Comparison of ENCODE assay signal across 11 cellular contexts in genomic region chr12:46224401-46224800, GRCh38. TPM values are rescaled to one million over a fixed set of nuclear protein-coding genes. Genes with fewer than 3 reads are reported as not detected.
DNase-seq lines count a peak whose midpoint lies in the region; ATAC-seq and TF ChIP-seq lines count a peak whose summit lies in the region.
"Had no signal": no experiment of that assay in that cellular context is flagged by ENCODE, and none has a peak within 500 bp of the region (broad histone marks: within the 10 kb centered on the region; RNA-seq: fewer than 3 reads in every experiment).

No MANE protein-coding gene starts in this region.

- H3K27ac Mint-ChIP-seq in stimulated activated naive CD8-positive, alpha-beta T cell treated with anti-CD3 and anti-CD28 coated beads, Interleukin-15, Interleukin-2, amounts not matched to agents 100 ng/mL and 50 ng/mL, for 24 hours: peak overlapping the region; percentile 81
- H3K27ac Mint-ChIP-seq in effector memory CD8-positive, alpha-beta T cell: peak overlapping the region; percentile 96 to 100
- H3K27ac Mint-ChIP-seq: CD14-positive monocyte had no signal

- H3K36me3 Mint-ChIP-seq in stimulated activated naive CD8-positive, alpha-beta T cell treated with anti-CD3 and anti-CD28 coated beads, Interleukin-15, Interleukin-2, amounts not matched to agents 100 ng/mL and 50 ng/mL, for 24 hours (ENCODE audit: low read depth): peaks cover 100% of the 10 kb centered on the region
- H3K36me3 Mint-ChIP-seq in effector memory CD8-positive, alpha-beta T cell (ENCODE audit: insufficient read depth): peaks cover 78% of the 10 kb centered on the region

- no peak overlapping the region for H3K4me3 ChIP-seq in A673 (ENCODE audit: low read depth, low read length, poor library complexity, severe bottlenecking)
- H3K4me3 ChIP-seq: K562 had no signal

- H3K9me3 Mint-ChIP-seq in stimulated activated naive CD8-positive, alpha-beta T cell treated with anti-CD3 and anti-CD28 coated beads, Interleukin-15, Interleukin-2, amounts not matched to agents 100 ng/mL and 50 ng/mL, for 24 hours: no peaks in the 10 kb centered on the region
- no peaks in the 10 kb centered on the region for H3K9me3 Mint-ChIP-seq in effector memory CD8-positive, alpha-beta T cell
- H3K9me3 Mint-ChIP-seq: CD14-positive monocyte had no signal

- H3K36me3 ChIP-seq in A673 (ENCODE audit: insufficient read depth, low read length, poor library complexity, severe bottlenecking): no peaks in the 10 kb centered on the region

- CTCF ChIA-PET in A673 (lab: Charles Lee): no interaction called here

- BruUV-seq in A673 (replicated peaks; lab: Mats Ljungman, UMichigan): no TSS peak

- H3K27me3 Mint-ChIP-seq in stimulated activated naive CD8-positive, alpha-beta T cell treated with anti-CD3 and anti-CD28 coated beads, Interleukin-15, Interleukin-2, amounts not matched to agents 100 ng/mL and 50 ng/mL, for 24 hours: no peaks in the 10 kb centered on the region
- H3K27me3 Mint-ChIP-seq in effector memory CD8-positive, alpha-beta T cell: no peaks in the 10 kb centered on the region

- POLR2A ChIA-PET in A673 (lab: Charles Lee; ENCODE audit: low non-redundant PET): no interaction called here

- DNase-seq in stimulated activated naive CD8-positive, alpha-beta T cell treated with anti-CD3 and anti-CD28 coated beads, Interleukin-15, Interleukin-2, amounts not matched to agents 100 U/mL and 50 U/mL, for 24 hours: no peak
- DNase-seq in effector memory CD8-positive, alpha-beta T cell: no peak
- DNase-seq in mucosa of gallbladder (ENCODE audit: low spot score): peak; percentile 42
- DNase-seq in A673 (ENCODE audit: low spot score): no peak
- no peak for DNase-seq in MV-4-11 (lab: John Stamatoyannopoulos, UW)
- DNase-seq: cortex of kidney had no signal

- no peak for ATAC-seq in stimulated activated naive CD8-positive, alpha-beta T cell treated with anti-CD3 and anti-CD28 coated beads, Interleukin-15, Interleukin-2, amounts not matched to agents 100 U/mL and 50 U/mL, for 24 hours
- ATAC-seq in effector memory CD8-positive, alpha-beta T cell (replicated peaks): no peak
- ATAC-seq in HG02840 (IDR thresholded peaks at IDR 0.05; ENCODE audit: low FRiP score, unreplicated experiment): no peak
- no peak for ATAC-seq in GM18909 (IDR thresholded peaks at IDR 0.05; ENCODE audit: poor library complexity, unreplicated experiment)
- ATAC-seq: K562 had no signal

- no peaks in the 10 kb centered on the region for H3K9me3 ChIP-seq in A673 (ENCODE audit: low read depth, low read length, poor library complexity, severe bottlenecking)

- H3K4me3 Mint-ChIP-seq in stimulated activated naive CD8-positive, alpha-beta T cell treated with anti-CD3 and anti-CD28 coated beads, Interleukin-15, Interleukin-2, amounts not matched to agents 100 ng/mL and 50 ng/mL, for 24 hours: no peak overlapping the region
- H3K4me3 Mint-ChIP-seq in effector memory CD8-positive, alpha-beta T cell: peak overlapping the region in 1 of 2 donors; percentile 29
- H3K4me3 Mint-ChIP-seq: CD14-positive monocyte had no signal

- no peak for TF ChIP-seq CTCF in A673 (conservative IDR thresholded peaks at IDR 0.05; ENCODE audit: low read depth, low read length)

- H3K4me1 Mint-ChIP-seq in stimulated activated naive CD8-positive, alpha-beta T cell treated with anti-CD3 and anti-CD28 coated beads, Interleukin-15, Interleukin-2, amounts not matched to agents 100 ng/mL and 50 ng/mL, for 24 hours (ENCODE audit: low read depth): peaks cover 93% of the 10 kb centered on the region
- H3K4me1 Mint-ChIP-seq in effector memory CD8-positive, alpha-beta T cell (ENCODE audit: low read depth in 2 of 2): peaks cover 47 to 75% of the 10 kb centered on the region in 2 donors

- H3K27ac ChIP-seq in A673 (ENCODE audit: low read depth, low read length, poor library complexity, severe bottlenecking): no peak overlapping the region

- H3K4me1 ChIP-seq in A673 (ENCODE audit: insufficient read depth, low read length, poor library complexity, severe bottlenecking): peaks cover 8% of the 10 kb centered on the region

- intact Hi-C loops in A673 (cut with micrococcal nuclease; ENCODE audit: unreplicated experiment): no loop called here

- no peaks in the 10 kb centered on the region for H3K27me3 ChIP-seq in A673 (replicated peaks; ENCODE audit: insufficient read depth, low read depth, low read length, poor library complexity)

RNA-seq across cellular contexts. Expression of gene SLC38A1, which starts 44.4 kb away (rescaled TPM):
- total RNA-seq in mucosa of gallbladder (70.2 TPM), A673 (2021) (78.9 and 88.9 TPM in 2 replicates)
